8 cellular contexts compared by ENCODE assay signal in genomic region chr9:109918359-109919163, GRCh38.
A peak's percentile ranks its signal among the peaks of the same experiment; 100 is the strongest.
DNase-seq lines count a peak whose midpoint lies in the region; ATAC-seq lines count a peak whose summit lies in the region.

No MANE protein-coding gene starts in this region.

- H3K36me3 Mint-ChIP-seq in CD4-positive, CD25-positive, alpha-beta regulatory T cell, result no peaks in the 10 kb centered on the region

- H3K9me3 ChIP-seq in CD4-positive, CD25-positive, alpha-beta regulatory T cell (ENCODE audit: control insufficient read depth in 2 of 2, low read length in 2 of 2), result no peaks in the 10 kb centered on the region
- H3K9me3 ChIP-seq in right cardiac atrium (ENCODE audit: control insufficient read depth, low read length), result no peaks in the 10 kb centered on the region

- H3K36me3 ChIP-seq in CD4-positive, CD25-positive, alpha-beta regulatory T cell (ENCODE audit: control insufficient read depth, insufficient read depth, low read length), result no peaks in the 10 kb centered on the region

- ATAC-seq in CD4-positive, CD25-positive, alpha-beta regulatory T cell (ENCODE audit: low read depth in 2 of 2), result peak; percentile 73 to 85
- ATAC-seq in GM19395 (IDR thresholded peaks at IDR 0.05; ENCODE audit: unreplicated experiment) (peak; percentile 81), HG03432 (IDR thresholded peaks at IDR 0.05; ENCODE audit: unreplicated experiment) (peak; percentile 75), right cardiac atrium (peak in 1 of 2 donors; percentile 55)

- H3K27ac ChIP-seq in CD4-positive, CD25-positive, alpha-beta regulatory T cell (ENCODE audit: insufficient read depth, low read length, poor library complexity, severe bottlenecking), result peak overlapping the region; percentile 34
- H3K27ac ChIP-seq in right cardiac atrium (ENCODE audit: low read length), result peak overlapping the region; percentile 28

- no peaks in the 10 kb centered on the region for H3K9me3 Mint-ChIP-seq in CD4-positive, CD25-positive, alpha-beta regulatory T cell

- peak overlapping the region; percentile 55 to 79 (median 74) for H3K4me3 Mint-ChIP-seq in CD4-positive, CD25-positive, alpha-beta regulatory T cell

- H3K27me3 Mint-ChIP-seq in CD4-positive, CD25-positive, alpha-beta regulatory T cell, result no peaks in the 10 kb centered on the region

- peak in 2 of 3 donors; percentile 35 to 86 for DNase-seq in CD4-positive, CD25-positive, alpha-beta regulatory T cell
- DNase-seq in RPMI7951 (ENCODE audit: low read depth), result peak; percentile 10
- DNase-seq in right cardiac atrium, result no peak
- no peak for DNase-seq in activated gamma-delta T cell (lab: John Stamatoyannopoulos, UW)
- DNase-seq in NCI-H1930 (lab: John Stamatoyannopoulos, UW), result no peak
- DNase-seq in SKM-1 (lab: John Stamatoyannopoulos, UW; ENCODE audit: unreplicated experiment), result no peak

- H3K27me3 ChIP-seq in CD4-positive, CD25-positive, alpha-beta regulatory T cell (ENCODE audit: control insufficient read depth, insufficient read depth, low read length), result no peaks in the 10 kb centered on the region
- H3K27me3 ChIP-seq in right cardiac atrium (ENCODE audit: control insufficient read depth, insufficient read depth), result no peaks in the 10 kb centered on the region

- 62% methylated on average over 11 of the region's 11 CpGs for WGBS in right cardiac atrium

- peak overlapping the region; percentile 71 for H3K4me3 ChIP-seq in CD4-positive, CD25-positive, alpha-beta regulatory T cell (ENCODE audit: low read depth, low read length)
- H3K4me3 ChIP-seq in right cardiac atrium (ENCODE audit: low read length), result no peak overlapping the region

- peaks cover 16% of the 10 kb centered on the region for H3K4me1 ChIP-seq in CD4-positive, CD25-positive, alpha-beta regulatory T cell (ENCODE audit: control insufficient read depth, insufficient read depth, low read length, poor library complexity, severe bottlenecking)
- H3K4me1 ChIP-seq in right cardiac atrium (ENCODE audit: control insufficient read depth, insufficient read depth, low read length), result peaks cover 9% of the 10 kb centered on the region

- intact Hi-C loops in right cardiac atrium (cut with DNase I), result no loop called here

- H3K4me1 Mint-ChIP-seq in CD4-positive, CD25-positive, alpha-beta regulatory T cell, result peaks cover 15 to 26% (median 22%) of the 10 kb centered on the region in 4 donors

- peak overlapping the region; percentile 87 to 97 (median 96) for H3K27ac Mint-ChIP-seq in CD4-positive, CD25-positive, alpha-beta regulatory T cell

Comparison
In these comparisons a context has a peak if more than half of its experiments do, and no peak if none do; other contexts are left out.
1. DNase-seq: peak in CD4-positive, CD25-positive, alpha-beta regulatory T cell (2 of 3) and RPMI7951 (single experiment); none in right cardiac atrium (0 of 3), activated gamma-delta T cell (single experiment), NCI-H1930 (0 of 2) and SKM-1 (single experiment).